In the genomic region with DNA sequence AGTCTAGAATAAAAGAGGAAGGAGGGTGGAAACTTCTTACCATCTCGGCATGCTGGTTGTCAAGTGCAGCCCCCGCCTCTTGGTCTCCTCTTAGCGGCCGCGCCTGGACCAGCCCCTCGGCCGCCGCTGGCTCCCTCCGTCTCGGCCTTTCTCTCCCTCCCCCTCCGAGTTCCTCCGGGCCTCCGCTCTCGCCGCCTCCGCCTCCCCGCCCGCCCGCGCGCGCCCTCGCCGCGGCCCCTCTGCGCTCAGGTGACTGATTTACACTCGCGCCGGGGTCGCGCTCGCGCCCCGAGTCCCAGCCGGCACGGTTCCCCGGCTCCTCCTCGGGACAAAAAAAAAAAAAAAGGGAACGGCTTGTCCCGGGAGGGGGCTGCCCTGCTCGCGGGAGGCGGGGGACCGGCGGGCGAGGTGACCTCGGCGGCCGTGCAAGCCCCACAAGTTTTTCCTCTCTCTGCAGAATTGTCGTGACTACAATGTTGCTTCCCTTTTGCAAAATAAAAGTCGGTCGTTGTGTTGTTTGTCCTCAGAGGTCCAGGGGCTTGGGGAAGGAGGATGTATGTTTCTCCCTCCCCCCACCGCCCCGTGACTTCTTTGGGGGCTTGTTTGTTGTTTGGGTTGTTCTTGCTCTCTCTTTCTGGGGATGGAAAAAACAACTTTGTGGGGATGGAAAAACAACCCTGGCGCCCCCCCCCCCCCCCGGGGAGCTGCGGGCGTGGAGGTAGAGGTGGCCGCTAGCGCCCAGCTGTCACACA, we compare ENCODE assay signal across 8 cellular contexts. TPM values are rescaled to one million over a fixed set of nuclear protein-coding genes. Genes with fewer than 3 reads are reported as not detected.
DNase-seq lines count a peak whose midpoint lies in the region; ATAC-seq and TF ChIP-seq lines count a peak whose summit lies in the region.

Gene BNC2, minus strand, starts transcription at position 65 of the 752 bp plus-strand sequence. Its CDS starts 22 bp downstream, at position 43.

- DNase-seq in DMS53 (lab: John Stamatoyannopoulos, UW) (peak; percentile 17), DMS53 treated with DMSO at 0.1 percent for 48 hours (lab: John Stamatoyannopoulos, UW; ENCODE audit: unreplicated experiment) (no peak), NCI-H460 (ENCODE audit: extremely low read depth, low read depth) (peak; percentile 23), choroid plexus epithelial cell (ENCODE audit: low read depth) (peak; percentile 77), left kidney (ENCODE audit: low read depth, low spot score) (peak; percentile 94), DMS79 (lab: John Stamatoyannopoulos, UW) (no peak)

- peak within 1 kb of the TSS; percentile 85 for H3K4me3 ChIP-seq in choroid plexus epithelial cell (ENCODE audit: low read depth, low read length)

- H3K9me3 Mint-ChIP-seq in stimulated activated memory B cell treated with anti-CD40 and anti-IgM and Interleukin-4, amounts not matched to agents 10 μg/mL and 1 μg/mL and 100 μg/mL, for 72 hours = peaks cover under 1% of the 10 kb centered on the region

- peak; percentile 34 for TF ChIP-seq CTCF in choroid plexus epithelial cell (conservative IDR thresholded peaks at IDR 0.05; ENCODE audit: low read depth, low read length)

- ATAC-seq in stimulated activated memory B cell treated with anti-CD40 and anti-IgM and Interleukin-4, amounts not matched to agents 10 μg/mL and 1 μg/mL and 100 μg/mL, for 72 hours = peak; percentile 34
- no peak for ATAC-seq in HG02623 (IDR thresholded peaks at IDR 0.05; ENCODE audit: unreplicated experiment)

- H3K4me1 Mint-ChIP-seq in stimulated activated memory B cell treated with anti-CD40 and anti-IgM and Interleukin-4, amounts not matched to agents 10 μg/mL and 1 μg/mL and 100 μg/mL, for 72 hours = no peaks in the 10 kb centered on the region

- peaks cover 39% of the 10 kb centered on the region for H3K27me3 Mint-ChIP-seq in stimulated activated memory B cell treated with anti-CD40 and anti-IgM and Interleukin-4, amounts not matched to agents 10 μg/mL and 1 μg/mL and 100 μg/mL, for 72 hours

- H3K27ac Mint-ChIP-seq in stimulated activated memory B cell treated with anti-CD40 and anti-IgM and Interleukin-4, amounts not matched to agents 10 μg/mL and 1 μg/mL and 100 μg/mL, for 72 hours = no peak within 1 kb of the TSS

- peak within 1 kb of the TSS; percentile 57 for H3K4me3 Mint-ChIP-seq in stimulated activated memory B cell treated with anti-CD40 and anti-IgM and Interleukin-4, amounts not matched to agents 10 μg/mL and 1 μg/mL and 100 μg/mL, for 72 hours

- H3K36me3 Mint-ChIP-seq in stimulated activated memory B cell treated with anti-CD40 and anti-IgM and Interleukin-4, amounts not matched to agents 10 μg/mL and 1 μg/mL and 100 μg/mL, for 72 hours = no peaks in the 10 kb centered on the region

RNA-seq across cellular contexts. Expression of gene BNC2, which starts in this region (rescaled TPM):
- total RNA-seq in NCI-H460 (2014; rRNA removed; shearing (Covaris generic)) = 5.7 and 5.8 TPM in 2 replicates
- polyA plus RNA-seq in NCI-H460 (2014; cell fraction: nucleus; rRNA removed) = 3.1 and 9.4 TPM in 2 replicates

Comparison
In these comparisons a context has a peak if more than half of its experiments do, and no peak if none do; other contexts are left out.
1. DNase-seq: peak in DMS53 (single experiment), NCI-H460 (single experiment), choroid plexus epithelial cell (single experiment) and left kidney (single experiment); none in DMS53 treated with DMSO at 0.1 percent for 48 hours (single experiment) and DMS79 (single experiment).